ENCODE assay signal across 8 cellular contexts in genomic region chr2:74199275-74199701, GRCh38. TPM values are rescaled to one million over a fixed set of nuclear protein-coding genes. Genes with fewer than 3 reads are reported as not detected.
DNase-seq lines count a peak whose midpoint lies in the region; ATAC-seq and TF ChIP-seq lines count a peak whose summit lies in the region.

No MANE protein-coding gene starts in this region.

- DNase-seq in activated T-cell treated with anti-CD3 and anti-CD28 coated beads, Interleukin-2, amount 50 U/mL, for 24 hours, result no peak
- DNase-seq in activated T-cell treated with anti-CD3 and anti-CD28 coated beads for 4 hours (no peak), thoracic aorta (ENCODE audit: low spot score) (peak; percentile 67), NCI-H2196 treated with DMSO at 0.1 percent for 48 hours (lab: John Stamatoyannopoulos, UW; ENCODE audit: unreplicated experiment) (no peak), NCI-H1436 treated with DMSO at 0.1 percent for 48 hours (lab: John Stamatoyannopoulos, UW) (no peak), GM10248 (ENCODE audit: extremely low spot score) (no peak)
- no peak for DNase-seq in activated naive CD8-positive, alpha-beta T cell treated with anti-CD3 and anti-CD28 coated beads, Interleukin-2, amount 50 U/mL, for 24 hours

- no peaks in the 10 kb centered on the region for H3K27me3 Mint-ChIP-seq in activated T-cell treated with anti-CD3 and anti-CD28 coated beads, Interleukin-2, amount 50 U/mL, for 24 hours
- no peaks in the 10 kb centered on the region for H3K27me3 Mint-ChIP-seq in activated naive CD8-positive, alpha-beta T cell treated with anti-CD3 and anti-CD28 coated beads, Interleukin-2, amount 50 U/mL, for 24 hours

- H3K9me3 ChIP-seq in thoracic aorta, result no peaks in the 10 kb centered on the region

- H3K36me3 Mint-ChIP-seq in activated T-cell treated with anti-CD3 and anti-CD28 coated beads, Interleukin-2, amount 50 U/mL, for 24 hours (ENCODE audit: low read depth), result peaks cover 56% of the 10 kb centered on the region
- peaks cover 50% of the 10 kb centered on the region for H3K36me3 Mint-ChIP-seq in activated naive CD8-positive, alpha-beta T cell treated with anti-CD3 and anti-CD28 coated beads, Interleukin-2, amount 50 U/mL, for 24 hours (ENCODE audit: low read depth)

- peaks cover 4% of the 10 kb centered on the region for H3K9me3 Mint-ChIP-seq in activated T-cell treated with anti-CD3 and anti-CD28 coated beads, Interleukin-2, amount 50 U/mL, for 24 hours
- no peaks in the 10 kb centered on the region for H3K9me3 Mint-ChIP-seq in activated naive CD8-positive, alpha-beta T cell treated with anti-CD3 and anti-CD28 coated beads, Interleukin-2, amount 50 U/mL, for 24 hours

- H3K36me3 ChIP-seq in thoracic aorta, result no peaks in the 10 kb centered on the region

- H3K4me3 ChIP-seq in thoracic aorta, result peak overlapping the region; percentile 93

- POLR2A ChIA-PET in GM10248 (lab: Yijun Ruan, JAX), result interaction anchor here (0.7 to 3.6 kb wide), 11 partner anchors 8 to 208 kb away, joined by 3 to 26 read pairs (median 6); partner anchors contain the start of gene MOB1A

- ATAC-seq in activated naive CD8-positive, alpha-beta T cell treated with anti-CD3 and anti-CD28 coated beads, Interleukin-2, amount 50 U/mL, for 24 hours, result no peak
- ATAC-seq in thoracic aorta (ENCODE audit: insufficient number of reproducible peaks, low FRiP score, low read depth), result no peak

- H3K27me3 ChIP-seq in layer of hippocampus (ENCODE audit: control insufficient read depth, insufficient read depth, low read length) (no peaks in the 10 kb centered on the region), thoracic aorta (replicated peaks; ENCODE audit: insufficient read depth) (no peaks in the 10 kb centered on the region)

- H3K4me3 Mint-ChIP-seq in activated T-cell treated with anti-CD3 and anti-CD28 coated beads, Interleukin-2, amount 50 U/mL, for 24 hours, result peak overlapping the region; percentile 90
- H3K4me3 Mint-ChIP-seq in activated naive CD8-positive, alpha-beta T cell treated with anti-CD3 and anti-CD28 coated beads, Interleukin-2, amount 50 U/mL, for 24 hours, result peak overlapping the region; percentile 99

- peaks cover 41 to 45% of the 10 kb centered on the region in 2 donors for H3K4me1 ChIP-seq in thoracic aorta (ENCODE audit: control insufficient read depth in 1 of 2, low read depth in 2 of 2)

- H3K27ac Mint-ChIP-seq in activated T-cell treated with anti-CD3 and anti-CD28 coated beads, Interleukin-2, amount 50 U/mL, for 24 hours, result peak overlapping the region; percentile 99
- peak overlapping the region; percentile 100 for H3K27ac Mint-ChIP-seq in activated naive CD8-positive, alpha-beta T cell treated with anti-CD3 and anti-CD28 coated beads, Interleukin-2, amount 50 U/mL, for 24 hours

- CTCF ChIA-PET in GM10248 (lab: Yijun Ruan, JAX), result interaction anchor here (0.6 to 6.8 kb wide), 14 partner anchors 8 to 281 kb away, joined by 3 to 75 read pairs (median 8); partner anchors contain the start of gene MOB1A

- TF ChIP-seq CTCF in thoracic aorta (IDR thresholded peaks at IDR 0.05) (no peak), GM10248 (IDR thresholded peaks at IDR 0.05; ENCODE audit: control extremely low read depth, extremely low read depth, low read depth, missing control alignments) (no peak)

- H3K4me1 Mint-ChIP-seq in activated T-cell treated with anti-CD3 and anti-CD28 coated beads, Interleukin-2, amount 50 U/mL, for 24 hours (ENCODE audit: low read depth), result peaks cover 51% of the 10 kb centered on the region
- peaks cover 60% of the 10 kb centered on the region for H3K4me1 Mint-ChIP-seq in activated naive CD8-positive, alpha-beta T cell treated with anti-CD3 and anti-CD28 coated beads, Interleukin-2, amount 50 U/mL, for 24 hours

- H3K27ac ChIP-seq in layer of hippocampus (ENCODE audit: low read depth, low read length) (peak overlapping the region; percentile 73), thoracic aorta (peak overlapping the region; percentile 93 to 99)

RNA-seq across cellular contexts. Expression of gene MTHFD2, which starts 0.9 kb away (rescaled TPM):
- total RNA-seq in thoracic aorta, result 100 to 1,000 TPM in 1 of 2 donors, 10 to 100 TPM in 1; 93.3 to 216 TPM

RNA-seq across cellular contexts. Expression of gene MOB1A, which starts 20.6 kb away (rescaled TPM):
- 100 to 1,000 TPM in 1 of 2 donors, 10 to 100 TPM in 1; 97.0 to 107 TPM for total RNA-seq in thoracic aorta

RNA-seq across cellular contexts. Expression of gene BOLA3, which starts 51.6 kb away (rescaled TPM):
- total RNA-seq in thoracic aorta, result 10 to 100 TPM; 17.2 to 21.1 TPM
